In genomic region chr7:157488966-157489365, GRCh38 we compare ENCODE assay signal across 1 cellular context.
TF ChIP-seq lines count a peak whose summit lies in the region.

No MANE protein-coding gene starts in this region.

TF ChIP-seq in A549, 52 proteins besides CTCF, POLR2A, EP300 and RAD21 (continued from another document):
- no peak for TF ChIP-seq ZNF302 (CRISPR knock-in tag; IDR thresholded peaks at IDR 0.05)
- no peak for TF ChIP-seq HOXA7 (CRISPR knock-in tag; IDR thresholded peaks at IDR 0.05)
- TF ChIP-seq NFE2L2 (conservative IDR thresholded peaks at IDR 0.05; ENCODE audit: low read length): no peak
- no peak for TF ChIP-seq FOXS1 (CRISPR knock-in tag; IDR thresholded peaks at IDR 0.05)
- no peak for TF ChIP-seq RFX5 (IDR thresholded peaks at IDR 0.05)
- no peak for TF ChIP-seq HES2 (IDR thresholded peaks at IDR 0.05)
- TF ChIP-seq RNF2 (IDR thresholded peaks at IDR 0.05; ENCODE audit: borderline replicate concordance, low read depth): no peak
